In the genomic region with DNA sequence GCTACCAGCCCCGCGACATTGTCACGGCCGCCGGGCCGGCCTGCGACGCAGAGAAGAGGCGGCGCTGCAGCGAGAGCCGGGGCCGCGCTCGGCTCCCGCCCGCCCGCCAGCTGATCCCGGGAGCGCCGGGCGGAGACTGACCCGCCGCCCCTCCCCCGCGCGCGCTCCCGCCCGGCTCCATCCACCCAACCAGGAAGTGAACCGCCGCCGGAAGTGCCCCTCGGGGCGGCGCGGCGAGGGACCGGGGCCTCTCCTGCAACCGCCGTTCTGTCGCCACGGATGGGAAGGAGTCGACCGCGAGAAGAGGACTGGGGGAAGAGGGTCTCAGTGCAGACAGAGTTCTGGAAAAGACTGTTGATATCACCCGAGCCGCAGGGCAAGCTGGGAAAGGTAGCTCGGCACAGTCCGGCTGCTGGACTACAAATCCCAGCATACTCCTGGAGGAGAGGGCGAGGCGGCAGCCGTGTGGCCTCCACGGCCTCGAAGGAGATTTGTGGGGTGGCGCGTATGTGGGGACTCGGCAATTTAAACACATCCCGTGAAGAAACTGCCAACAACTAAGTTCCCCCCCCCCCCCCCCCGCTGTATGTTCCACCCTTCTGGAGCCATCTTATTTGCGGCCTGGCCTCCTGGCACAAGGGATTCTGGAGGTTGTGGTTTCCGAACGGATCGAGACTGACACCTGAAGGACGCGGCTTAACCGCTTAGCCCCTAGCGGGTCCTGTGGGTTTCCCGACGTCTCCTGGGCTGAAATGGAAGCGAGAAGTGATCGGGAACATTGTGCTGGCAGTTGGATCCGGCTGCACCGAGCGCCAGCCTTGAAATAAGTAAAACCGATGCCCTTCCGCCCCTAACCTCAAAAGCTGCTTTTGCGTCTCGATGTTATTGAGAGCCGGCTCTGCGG, we compare ENCODE assay signal across 8 cellular contexts. TPM values are rescaled to one million over a fixed set of nuclear protein-coding genes. Genes with fewer than 3 reads are reported as not detected.
A peak's percentile ranks its signal among the peaks of the same experiment; 100 is the strongest.
DNase-seq lines count a peak whose midpoint lies in the region; TF ChIP-seq lines count a peak whose summit lies in the region.

Gene AAK1, minus strand, starts transcription at position 138 of the 904 bp plus-strand sequence. CDS start 699 bp downstream, outside the sequence.

- H3F3A ChIP-seq in MM.1S (ENCODE audit: insufficient read depth, low read length): peaks cover 16% of the 10 kb centered on the region
- no peaks in the 10 kb centered on the region for H3F3A ChIP-seq in neural cell (ENCODE audit: insufficient read depth, low read length, poor library complexity, severe bottlenecking)

- H3K9me3 Mint-ChIP-seq in H9: peaks cover 2 to 3% of the 10 kb centered on the region in 2 experiments; a peak in 2 of 5 replicates

- H3K4me1 ChIP-seq in H9 (ENCODE audit: insufficient read depth, low read length) (peaks cover 2% of the 10 kb centered on the region; the same call in 1 of the 2 replicates), MM.1S (ENCODE audit: low read length) (peaks cover 36% of the 10 kb centered on the region), stomach (peaks cover 38 to 72% (median 55%) of the 10 kb centered on the region in 4 donors)

- H4K91ac ChIP-seq in H9 (ENCODE audit: insufficient read length, low read depth, low read length): no peak within 1 kb of the TSS

- H3K23ac ChIP-seq in H9 (ENCODE audit: insufficient read length, low read depth, low read length): no peak within 1 kb of the TSS

- peaks cover 0 to 4% (median 2%) of the 10 kb centered on the region in 3 experiments; a peak in 3 of 7 replicates for H3K36me3 Mint-ChIP-seq in H9 (ENCODE audit: insufficient read depth in 1 of 3, low read depth in 3 of 3)

- no peak within 1 kb of the TSS for H3K56ac ChIP-seq in H9 (ENCODE audit: insufficient read length, low read depth, low read length)

- no CpG with 5 or more reads among the region's 81 CpGs for WGBS in H9 (ENCODE audit: extremely low coverage, insufficient read length, low lambda C conversion rate)
- WGBS in stomach, 5 donors: 0 to 1% (median 0%) methylated on average over 44 to 81 of the region's 81 CpGs

- peak; percentile 64 for TF ChIP-seq EP300 in neural cell (conservative IDR thresholded peaks at IDR 0.05; ENCODE audit: poor library complexity, severe bottlenecking)
- no peak for TF ChIP-seq EP300 in stomach (IDR thresholded peaks at IDR 0.05)

- TF ChIP-seq CTCF in H9 (conservative IDR thresholded peaks at IDR 0.05): no peak
- TF ChIP-seq CTCF in MM.1S (IDR thresholded peaks at IDR 0.05; ENCODE audit: low read length): no peak
- no peak for TF ChIP-seq CTCF in fibroblast of villous mesenchyme (IDR thresholded peaks at IDR 0.05; ENCODE audit: insufficient read depth, low read depth, low read length)
- TF ChIP-seq CTCF in neural cell (IDR thresholded peaks at IDR 0.05; ENCODE audit: poor library complexity, severe bottlenecking): no peak
- no peak for TF ChIP-seq CTCF in stomach (IDR thresholded peaks at IDR 0.05)

- no peak within 1 kb of the TSS for H3T11ph ChIP-seq in H9 (ENCODE audit: low read length)

- intact Hi-C loops in stomach (cut with DNase I; ENCODE audit: low total_unique reads): no loop called here

- peak; percentile 92 for DNase-seq in EH (ENCODE audit: low read depth)
- peak; percentile 88 for DNase-seq in H9
- peak; percentile 88 for DNase-seq in MM.1S
- DNase-seq in SIG-M5 (lab: John Stamatoyannopoulos, UW): peak; percentile 76
- DNase-seq in activated gamma-delta T cell treated with Interleukin-2 at 50 U/mL for 16 hours: peak; percentile 74
- peak; percentile 85 for DNase-seq in fibroblast of villous mesenchyme (ENCODE audit: low read depth)
- peak; percentile 91 for DNase-seq in stomach

- H3K18ac ChIP-seq in H9 (ENCODE audit: insufficient read length, low read depth, low read length): peak within 1 kb of the TSS; percentile 97

- no peaks in the 10 kb centered on the region for H3K27me3 ChIP-seq in H9 (ENCODE audit: insufficient read depth, low read length)
- peaks cover 8% of the 10 kb centered on the region; the same call in 1 of the 2 replicates for H3K27me3 ChIP-seq in MM.1S (replicated peaks; ENCODE audit: insufficient read depth, low read length)
- no peaks in the 10 kb centered on the region for H3K27me3 ChIP-seq in neural cell (ENCODE audit: insufficient read depth, low read depth, low read length)
- no peaks in the 10 kb centered on the region for H3K27me3 ChIP-seq in stomach

- H3K9me3 ChIP-seq in H9 (ENCODE audit: control insufficient read depth, low read depth, low read length): no peaks in the 10 kb centered on the region
- H3K9me3 ChIP-seq in MM.1S (replicated peaks; ENCODE audit: insufficient read depth, low read length): no peaks in the 10 kb centered on the region
- no peaks in the 10 kb centered on the region for H3K9me3 ChIP-seq in neural cell (ENCODE audit: low read length)
- no peaks in the 10 kb centered on the region for H3K9me3 ChIP-seq in stomach

- H3K27me3 Mint-ChIP-seq in H9 (ENCODE audit: low read depth): peaks cover 11% of the 10 kb centered on the region

- H3K9ac ChIP-seq in H9 (ENCODE audit: extremely low read depth, insufficient read length, low read length) (peak within 1 kb of the TSS; percentile 84), MM.1S (ENCODE audit: low read length) (peak within 1 kb of the TSS; percentile 90), neural cell (ENCODE audit: low read length) (peak within 1 kb of the TSS; percentile 95)

- no peak within 1 kb of the TSS for H2BK12ac ChIP-seq in H9 (ENCODE audit: insufficient read length, low read depth, low read length)

- peaks cover 6% of the 10 kb centered on the region for H3K79me1 ChIP-seq in H9 (ENCODE audit: insufficient read depth, low read depth, low read length, poor library complexity, severe bottlenecking)

- no peaks in the 10 kb centered on the region for H3K9me2 ChIP-seq in MM.1S (replicated peaks; ENCODE audit: insufficient read depth, low read length)
- no peaks in the 10 kb centered on the region for H3K9me2 ChIP-seq in neural cell (ENCODE audit: insufficient read depth, low read length)

- peak within 1 kb of the TSS; percentile 100 for H3K4me2 ChIP-seq in H9 (ENCODE audit: insufficient read depth, insufficient read length, low read length)
- peak within 1 kb of the TSS; percentile 75 for H3K4me2 ChIP-seq in MM.1S (ENCODE audit: low read depth, low read length)
- H3K4me2 ChIP-seq in neural cell (ENCODE audit: low read length): peak within 1 kb of the TSS; percentile 93

- H4K5ac ChIP-seq in H9 (ENCODE audit: insufficient read length, low read depth, low read length): no peak within 1 kb of the TSS

- H4K8ac ChIP-seq in H9 (replicated peaks; ENCODE audit: insufficient read length, low read depth, low read length): no peak within 1 kb of the TSS

- peak within 1 kb of the TSS; percentile 95 to 98 (median 98) for H3K27ac Mint-ChIP-seq in H9

- H3K23me2 ChIP-seq in H9 (ENCODE audit: insufficient read length, low read depth, low read length, poor library complexity, severe bottlenecking): peaks cover 19% of the 10 kb centered on the region

- H4K20me1 ChIP-seq in H9 (ENCODE audit: control insufficient read depth, insufficient read depth, insufficient read length): no peaks in the 10 kb centered on the region
- H4K20me1 ChIP-seq in MM.1S (ENCODE audit: insufficient read depth, low read length): no peaks in the 10 kb centered on the region
- H4K20me1 ChIP-seq in neural cell (ENCODE audit: insufficient read depth): peaks cover 6% of the 10 kb centered on the region

- no peak within 1 kb of the TSS for H2BK5ac ChIP-seq in H9 (ENCODE audit: insufficient read length, low read length)

- no peak within 1 kb of the TSS for H2BK20ac ChIP-seq in H9 (ENCODE audit: low read depth, low read length, poor library complexity, severe bottlenecking)

- no peak within 1 kb of the TSS for H3K4ac ChIP-seq in H9 (ENCODE audit: low read depth, low read length)

- no peaks in the 10 kb centered on the region for H3K36me3 ChIP-seq in MM.1S (replicated peaks; ENCODE audit: insufficient read depth, low read length)
- H3K36me3 ChIP-seq in neural cell (ENCODE audit: insufficient read depth, low read length): no peaks in the 10 kb centered on the region
- H3K36me3 ChIP-seq in stomach: no peaks in the 10 kb centered on the region

- peak within 1 kb of the TSS; percentile 96 for H3K14ac ChIP-seq in H9 (ENCODE audit: insufficient read depth, low read length)

- no peak within 1 kb of the TSS for H2BK15ac ChIP-seq in H9 (ENCODE audit: low read depth, low read length)

- H3K79me2 ChIP-seq in H9 (ENCODE audit: insufficient read depth, low read length) (peaks cover 12% of the 10 kb centered on the region; the same call in 1 of the 2 replicates), MM.1S (ENCODE audit: low read length) (peaks cover 38% of the 10 kb centered on the region), neural cell (replicated peaks; ENCODE audit: insufficient read depth, low read length) (peaks cover 40% of the 10 kb centered on the region)

- peaks cover 46 to 51% of the 10 kb centered on the region in 2 experiments for H3K4me1 Mint-ChIP-seq in H9

- H3K4me3 ChIP-seq in MM.1S (ENCODE audit: low read length): peak within 1 kb of the TSS; percentile 94
- H3K4me3 ChIP-seq in fibroblast of villous mesenchyme (ENCODE audit: low read depth, low read length): peak within 1 kb of the TSS; percentile 85
- peak within 1 kb of the TSS; percentile 88 for H3K4me3 ChIP-seq in neural cell (ENCODE audit: low read length)
- H3K4me3 ChIP-seq in stomach: peak within 1 kb of the TSS; percentile 77 to 96 (median 89)

- no peak within 1 kb of the TSS for H2AK5ac ChIP-seq in H9 (ENCODE audit: insufficient read length, low read length)

- H2AFZ ChIP-seq in H9 (ENCODE audit: low read length): no peak within 1 kb of the TSS
- H2AFZ ChIP-seq in MM.1S (ENCODE audit: low read length): peak within 1 kb of the TSS; percentile 88
- H2AFZ ChIP-seq in neural cell (ENCODE audit: low read depth, low read length): peak within 1 kb of the TSS; percentile 91

- H3K27ac ChIP-seq in H9 (ENCODE audit: insufficient read length, low read depth, low read length) (no peak within 1 kb of the TSS), MM.1S (ENCODE audit: low read length) (peak within 1 kb of the TSS; percentile 95), neural cell (ENCODE audit: low read length) (peak within 1 kb of the TSS; percentile 98), stomach (peak within 1 kb of the TSS; percentile 93 to 99 (median 98))

- TF ChIP-seq POLR2A in stomach (IDR thresholded peaks at IDR 0.05): peak in 1 of 4 donors; percentile 24

- peak within 1 kb of the TSS; percentile 95 to 98 for H3K4me3 Mint-ChIP-seq in H9

- no peak for TF ChIP-seq RAD21 in neural cell (conservative IDR thresholded peaks at IDR 0.05)

- no peak within 1 kb of the TSS for H2BK120ac ChIP-seq in H9 (ENCODE audit: low read depth, low read length, poor library complexity, severe bottlenecking)

TF ChIP-seq in neural cell, 6 proteins besides CTCF, POLR2A, EP300 and RAD21 (continues in another document):
- TF ChIP-seq POLR2AphosphoS5 (IDR thresholded peaks at IDR 0.05) (peak; percentile 80), TAF1 (IDR thresholded peaks at IDR 0.05; ENCODE audit: low read depth) (peak; percentile 66), MXI1 (conservative IDR thresholded peaks at IDR 0.05; ENCODE audit: poor library complexity, severe bottlenecking) (peak; percentile 50)

RNA-seq across cellular contexts. Expression of gene AAK1, which starts in this region (rescaled TPM):
- total RNA-seq in H9 (2021) (29.1 and 30.6 TPM in 2 replicates), fibroblast of villous mesenchyme (61.5 and 68.2 TPM in 2 replicates), stomach (100 to 1,000 TPM in 2 of 5 donors, 10 to 100 TPM in 3; 32.4 to 115 (median 74.7) TPM)
- polyA plus RNA-seq in neural cell (26.7 and 26.8 TPM in 2 replicates), stomach (10 to 100 TPM; 12.9 to 78.2 (median 18.0) TPM)
- polyA minus RNA-seq in neural cell: 60.4 and 84.6 TPM in 2 replicates
